Comparison of ENCODE assay signal across 15 cellular contexts in genomic region chr11:2249191-2249916, GRCh38. TPM values are rescaled to one million over a fixed set of nuclear protein-coding genes. Genes with fewer than 3 reads are reported as not detected.
A peak's percentile ranks its signal among the peaks of the same experiment; 100 is the strongest.
DNase-seq lines count a peak whose midpoint lies in the region; ATAC-seq and TF ChIP-seq lines count a peak whose summit lies in the region.
"Had no signal": no experiment of that assay in that cellular context is flagged by ENCODE, and none has a peak within 500 bp of the region (broad histone marks: within the 10 kb centered on the region; RNA-seq: fewer than 3 reads in every experiment).

No MANE protein-coding gene starts in this region.

- H2AFZ ChIP-seq in osteoblast (ENCODE audit: low read length) = no peak overlapping the region
- H2AFZ ChIP-seq: GM23248 had no signal

- H3K27me3 Mint-ChIP-seq in stimulated activated naive CD8-positive, alpha-beta T cell treated with anti-CD3 and anti-CD28 coated beads, Interleukin-15, amount 100 ng/mL, for 72 hours = peaks cover 8% of the 10 kb centered on the region

- no peak overlapping the region for H3K4me3 Mint-ChIP-seq in stimulated activated naive CD8-positive, alpha-beta T cell treated with anti-CD3 and anti-CD28 coated beads, Interleukin-15, amount 100 ng/mL, for 72 hours
- H3K4me3 Mint-ChIP-seq: CD8-positive, alpha-beta memory T cell; H9; IgD-negative memory B cell had no signal

- no peak for TF ChIP-seq CTCF in colonic mucosa (IDR thresholded peaks at IDR 0.05)
- no peak for TF ChIP-seq CTCF in osteoblast (IDR thresholded peaks at IDR 0.05; ENCODE audit: extremely low read depth, low read depth, low read length)

- ATAC-seq in Right ventricle myocardium inferior (no peak), HG03025 (IDR thresholded peaks at IDR 0.05; ENCODE audit: low FRiP score, unreplicated experiment) (no peak)
- ATAC-seq in stimulated activated naive CD8-positive, alpha-beta T cell treated with anti-CD3 and anti-CD28 coated beads, Interleukin-15, amount 100 ng/mL, for 72 hours = no peak

- H3K27ac ChIP-seq in colonic mucosa (no peak overlapping the region), osteoblast (ENCODE audit: low read depth, low read length) (no peak overlapping the region)
- H3K27ac ChIP-seq: GM23248, KMS-11 had no signal

- H3K4me2 ChIP-seq in osteoblast (ENCODE audit: insufficient read depth, low read length) = no peak overlapping the region
- H3K4me2 ChIP-seq: KMS-11 had no signal

- no peaks in the 10 kb centered on the region for H4K20me1 ChIP-seq in osteoblast (ENCODE audit: insufficient read depth, low read length)

- H3K4me1 ChIP-seq in colonic mucosa (no peaks in the 10 kb centered on the region), osteoblast (ENCODE audit: insufficient read depth, low read length) (no peaks in the 10 kb centered on the region)
- H3K4me1 ChIP-seq: BE2C had no signal

- no peaks in the 10 kb centered on the region for H3K9me3 Mint-ChIP-seq in stimulated activated naive CD8-positive, alpha-beta T cell treated with anti-CD3 and anti-CD28 coated beads, Interleukin-15, amount 100 ng/mL, for 72 hours

- no peaks in the 10 kb centered on the region for H3K4me1 Mint-ChIP-seq in stimulated activated naive CD8-positive, alpha-beta T cell treated with anti-CD3 and anti-CD28 coated beads, Interleukin-15, amount 100 ng/mL, for 72 hours
- H3K4me1 Mint-ChIP-seq: CD8-positive, alpha-beta memory T cell; H9; IgD-negative memory B cell had no signal

- H3K27ac Mint-ChIP-seq in stimulated activated naive CD8-positive, alpha-beta T cell treated with anti-CD3 and anti-CD28 coated beads, Interleukin-15, amount 100 ng/mL, for 72 hours = no peak overlapping the region
- H3K27ac Mint-ChIP-seq: CD8-positive, alpha-beta memory T cell had no signal

- H3K27me3 ChIP-seq in colonic mucosa (no peaks in the 10 kb centered on the region), osteoblast (ENCODE audit: insufficient read depth, low read length) (peaks cover 13% of the 10 kb centered on the region)
- H3K27me3 ChIP-seq: BE2C had no signal

- peak; percentile 63 for DNase-seq in cardiac septum (ENCODE audit: low spot score)
- no peak for DNase-seq in Right ventricle myocardium inferior (ENCODE audit: missing footprints)
- DNase-seq in colonic mucosa = peak; percentile 13
- peak; percentile 39 for DNase-seq in osteoblast (ENCODE audit: insufficient read length, low spot score, missing footprints)
- no peak for DNase-seq in amygdala (lab: John Stamatoyannopoulos, UW)
- DNase-seq in stimulated activated naive CD8-positive, alpha-beta T cell treated with anti-CD3 and anti-CD28 coated beads, Interleukin-15, amount 100 ng/mL, for 72 hours = no peak
- DNase-seq: BE2C; CD8-positive, alpha-beta memory T cell; DMS53; GM23248 had no signal

- H3K79me2 ChIP-seq in osteoblast (ENCODE audit: insufficient read depth, low read length) = no peaks in the 10 kb centered on the region

- H3K36me3 ChIP-seq in colonic mucosa (no peaks in the 10 kb centered on the region), osteoblast (ENCODE audit: insufficient read depth, low read length) (no peaks in the 10 kb centered on the region)
- H3K36me3 ChIP-seq: BE2C had no signal

- no peak overlapping the region for H3K9ac ChIP-seq in colonic mucosa (ENCODE audit: low read depth in 2 of 2, low read length in 2 of 2)
- H3K9ac ChIP-seq: GM23248, KMS-11 had no signal

- H3K9me3 ChIP-seq in colonic mucosa (no peaks in the 10 kb centered on the region), osteoblast (ENCODE audit: low read depth, low read length) (no peaks in the 10 kb centered on the region)
- H3K9me3 ChIP-seq: BE2C had no signal

- H3K4me3 ChIP-seq in colonic mucosa (no peak overlapping the region), osteoblast (ENCODE audit: insufficient read depth, low read length) (no peak overlapping the region)
- H3K4me3 ChIP-seq: GM23248 had no signal

- intact Hi-C loops in cardiac septum (cut with DNase I) = no loop called here
- intact Hi-C loops in Right ventricle myocardium inferior (cut with DNase I) = no loop called here
- intact Hi-C loops in colonic mucosa (cut with DNase I) = no loop called here

RNA-seq across cellular contexts. Expression of gene ASCL2, which starts 21.0 kb away (rescaled TPM):
- total RNA-seq in cardiac septum (not detected), Right ventricle myocardium inferior (0.24 TPM), colonic mucosa (10 to 100 TPM in 1 of 2 donors, 1 to 10 TPM in 1; 4.8 to 16.4 TPM), osteoblast (not detected in 2 replicates)
- total RNA-seq: A172, GM23248 had no signal

RNA-seq across cellular contexts. Expression of gene C11orf21, which starts 52.4 kb away (rescaled TPM):
- total RNA-seq in cardiac septum = 23.2 TPM
- 47.1 TPM for total RNA-seq in Right ventricle myocardium inferior
- total RNA-seq in colonic mucosa = under 1 TPM; 0.11 to 0.52 TPM
- 0.29 and 0.36 TPM in 2 replicates for total RNA-seq in osteoblast
- total RNA-seq: GM23248, H9 had no signal

RNA-seq across cellular contexts. Expression of gene TSPAN32, which starts 52.5 kb away (rescaled TPM):
- total RNA-seq in cardiac septum (26.2 TPM), Right ventricle myocardium inferior (15.0 TPM), colonic mucosa (under 1 TPM; 0.40 to 0.62 TPM), osteoblast (0.59 and 1.4 TPM in 2 replicates)
- total RNA-seq: GM23248, H9 had no signal

Comparison
In these comparisons a context has a peak if more than half of its experiments do, and no peak if none do; other contexts are left out.
1. DNase-seq: peak in cardiac septum (single experiment), colonic mucosa (single experiment) and osteoblast (single experiment); none in Right ventricle myocardium inferior (single experiment), amygdala (0 of 56) and stimulated activated naive CD8-positive, alpha-beta T cell treated with anti-CD3 and anti-CD28 coated beads, Interleukin-15, amount 100 ng/mL, for 72 hours (0 of 2).
2. RNA of gene C11orf21, which starts 52.4 kb away (total RNA-seq): 47.1 TPM in Right ventricle myocardium inferior (single experiment) and 23.2 TPM in cardiac septum (single experiment); 0.11 to 0.52 TPM in colonic mucosa and 0.29 to 0.36 TPM in osteoblast; every median in the first group is over 10 times any median in the second.